ENCODE assay signal across 21 cellular contexts in genomic region chr18:251572-251971, GRCh38.
"Had no signal": no experiment of that assay in that cellular context is flagged by ENCODE, and none has a peak within 500 bp of the region (broad histone marks: within the 10 kb centered on the region; RNA-seq: fewer than 3 reads in every experiment).

No MANE protein-coding gene starts in this region.

- DNase-seq: dermis blood vessel endothelial cell; effector memory CD4-positive, alpha-beta T cell; erythroblast; esophagus squamous epithelium; foreskin melanocyte; kidney; natural killer cell; occipital lobe; ovary; posterior cingulate gyrus; psoas muscle; right cardiac atrium; sigmoid colon; stimulated activated CD4-positive, alpha-beta T cell treated with anti-CD3 and anti-CD28 coated beads, Interleukin-2, amount 100 ng/mL, for 24 hours; stimulated activated CD4-positive, alpha-beta T cell treated with anti-CD3 and anti-CD28 coated beads, Interleukin-4, amount 100 ng/mL, for 4 hours; stimulated activated naive CD8-positive, alpha-beta T cell treated with anti-CD3 and anti-CD28 coated beads, Interleukin-15, Interleukin-2, amounts not matched to agents 100 U/mL and 50 U/mL, for 24 hours; substantia nigra; testis; tibial artery had no signal

- ATAC-seq: left lobe of liver; natural killer cell; psoas muscle; right cardiac atrium; stimulated activated memory B cell treated with anti-CD40 and anti-IgM and Interleukin-4, amounts not matched to agents 10 μg/mL and 1 μg/mL and 100 μg/mL, for 72 hours; stimulated activated naive CD8-positive, alpha-beta T cell treated with anti-CD3 and anti-CD28 coated beads, Interleukin-15, Interleukin-2, amounts not matched to agents 100 U/mL and 50 U/mL, for 24 hours had no signal
